ENCODE assay signal across 8 cellular contexts in genomic region chr9:97412628-97413382, GRCh38. TPM values are rescaled to one million over a fixed set of nuclear protein-coding genes. Genes with fewer than 3 reads are reported as not detected.
A peak's percentile ranks its signal among the peaks of the same experiment; 100 is the strongest.
DNase-seq lines count a peak whose midpoint lies in the region; ATAC-seq and TF ChIP-seq lines count a peak whose summit lies in the region.

No MANE protein-coding gene starts in this region.

- ATAC-seq in GM19043 (IDR thresholded peaks at IDR 0.05; ENCODE audit: low read depth, unreplicated experiment) (peak; percentile 13), psoas muscle (peak in 3 of 4 donors; percentile 4 to 14 (median 10))
- ATAC-seq in activated naive CD4-positive, alpha-beta T cell treated with anti-CD3 and anti-CD28 coated beads, Interleukin-2, amount 50 U/mL, for 72 hours = peak in 1 of 2 donors; percentile 4

- no peaks in the 10 kb centered on the region for H3K9me3 Mint-ChIP-seq in activated naive CD4-positive, alpha-beta T cell treated with anti-CD3 and anti-CD28 coated beads, Interleukin-2, amount 50 U/mL, for 72 hours

- TF ChIP-seq CTCF in AG10803 (conservative IDR thresholded peaks at IDR 0.05; ENCODE audit: low read length) = no peak
- TF ChIP-seq CTCF in left ventricle myocardium inferior (IDR thresholded peaks at IDR 0.05; ENCODE audit: borderline replicate concordance) = no peak
- no peak for TF ChIP-seq CTCF in psoas muscle (IDR thresholded peaks at IDR 0.05)

- H3K27me3 ChIP-seq in left ventricle myocardium inferior (ENCODE audit: low read depth) (peaks cover 1% of the 10 kb centered on the region), psoas muscle (ENCODE audit: insufficient read depth in 3 of 3, low read length in 2 of 3) (peaks cover 0 to under 1% (median 0%) of the 10 kb centered on the region in 3 donors)

- H3K27ac ChIP-seq in left ventricle myocardium inferior (replicated peaks) (peak overlapping the region; percentile 92), psoas muscle (no peak overlapping the region)

- H3K4me3 ChIP-seq in AG10803 (ENCODE audit: low read length) = peak overlapping the region; percentile 73
- peak overlapping the region; percentile 96 for H3K4me3 ChIP-seq in left ventricle myocardium inferior
- H3K4me3 ChIP-seq in psoas muscle = peak overlapping the region; percentile 93

- peaks cover 25% of the 10 kb centered on the region for H3K4me1 ChIP-seq in left ventricle myocardium inferior
- no peaks in the 10 kb centered on the region for H3K4me1 ChIP-seq in psoas muscle

- no peaks in the 10 kb centered on the region for H3K36me3 Mint-ChIP-seq in activated naive CD4-positive, alpha-beta T cell treated with anti-CD3 and anti-CD28 coated beads, Interleukin-2, amount 50 U/mL, for 72 hours

- WGBS in psoas muscle, 3 donors = 7 to 12% (median 10%) methylated on average over 16 of the region's 16 CpGs

- intact Hi-C loops in left ventricle myocardium inferior (cut with micrococcal nuclease) (no loop called here), psoas muscle (cut with DNase I) (loop anchor here (5.0 to 10.0 kb wide), 2 partner anchors 204 to 502 kb away; no protein-coding TSS in a partner anchor)

- peak overlapping the region; percentile 0 to 67 for H3K27ac Mint-ChIP-seq in activated naive CD4-positive, alpha-beta T cell treated with anti-CD3 and anti-CD28 coated beads, Interleukin-2, amount 50 U/mL, for 72 hours

- DNase-seq in AG10803 (ENCODE audit: low read depth) = peak; percentile 11
- DNase-seq in HuH-7 (ENCODE audit: low spot score) = peak; percentile 60
- no peak for DNase-seq in activated naive CD4-positive, alpha-beta T cell treated with anti-CD3 and anti-CD28 coated beads, Interleukin-2, amount 50 U/mL, for 72 hours (ENCODE audit: low spot score in 2 of 2)
- DNase-seq in left ventricle myocardium inferior = no peak
- no peak for DNase-seq in psoas muscle
- DNase-seq in T-helper 9 cell = no peak
- no peak for DNase-seq in activated CD4-positive, alpha-beta T cell treated with anti-CD3 and anti-CD28 coated beads, Interleukin-2, amount 50 U/mL, for 48 hours

- no peaks in the 10 kb centered on the region for H3K9me3 ChIP-seq in left ventricle myocardium inferior (replicated peaks)
- H3K9me3 ChIP-seq in psoas muscle = peaks cover 6% of the 10 kb centered on the region

- H3K36me3 ChIP-seq in left ventricle myocardium inferior (no peaks in the 10 kb centered on the region), psoas muscle (ENCODE audit: insufficient read depth in 1 of 2, low read depth in 1 of 2) (peaks cover 0 to 2% of the 10 kb centered on the region in 2 donors)

RNA-seq across cellular contexts. Expression of gene TDRD7, which starts 0.9 kb away (rescaled TPM):
- total RNA-seq in activated naive CD4-positive, alpha-beta T cell treated with anti-CD3 and anti-CD28 coated beads, Interleukin-2, amount 50 U/mL, for 72 hours = 10 to 100 TPM in 1 of 2 donors, 1 to 10 TPM in 1; 5.0 to 12.2 TPM
- total RNA-seq in left ventricle myocardium inferior (7.9 TPM), psoas muscle (1 to 10 TPM; 3.3 to 7.0 (median 5.0) TPM)
- 1 to 10 TPM; 2.3 to 9.9 (median 3.5) TPM for polyA plus RNA-seq in psoas muscle

Comparison
In these comparisons a context has a peak if more than half of its experiments do, and no peak if none do; other contexts are left out.
1. DNase-seq: peak in AG10803 (single experiment) and HuH-7 (single experiment); none in activated naive CD4-positive, alpha-beta T cell treated with anti-CD3 and anti-CD28 coated beads, Interleukin-2, amount 50 U/mL, for 72 hours (0 of 2), left ventricle myocardium inferior (single experiment), psoas muscle (0 of 2), T-helper 9 cell (single experiment) and activated CD4-positive, alpha-beta T cell treated with anti-CD3 and anti-CD28 coated beads, Interleukin-2, amount 50 U/mL, for 48 hours (0 of 2).
2. Peak in every context shown above with its lines, with median percentiles within 50 percentile points of each other: H3K4me3 ChIP-seq.